23 cellular contexts compared by ENCODE assay signal in the genomic region with DNA sequence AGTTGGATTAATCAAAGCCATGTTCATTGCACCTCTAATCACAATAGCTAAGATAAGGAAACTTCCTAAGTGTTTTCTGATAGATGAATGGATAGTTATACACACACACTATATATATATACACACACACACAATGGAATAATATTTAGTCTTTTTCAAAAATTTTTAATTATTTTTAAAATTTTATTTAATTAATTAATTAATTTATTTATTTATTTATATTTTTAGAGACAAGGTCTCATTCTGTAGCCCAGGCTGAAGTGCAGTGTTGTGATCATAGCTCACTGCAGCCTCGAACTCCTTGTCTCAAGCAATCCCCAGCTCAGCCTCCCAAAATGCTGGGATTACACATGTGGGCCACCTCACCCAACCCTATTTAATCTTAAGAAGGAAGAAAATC.
DNase-seq lines count a peak whose midpoint lies in the region; ATAC-seq, FAIRE-seq and TF ChIP-seq lines count a peak whose summit lies in the region.
"Had no signal": no experiment of that assay in that cellular context is flagged by ENCODE, and none has a peak within 500 bp of the region (broad histone marks: within the 10 kb centered on the region; RNA-seq: fewer than 3 reads in every experiment).

No MANE protein-coding gene starts in this region.

- H2BK5ac ChIP-seq in H9 (ENCODE audit: insufficient read length, low read length) = no peak overlapping the region

- H3K4me1 Mint-ChIP-seq in WTC11 = 0 out of 2 replicates have a peak, but pooled peaks cover 6% of the 10 kb centered on the region
- H3K4me1 Mint-ChIP-seq in MCF 10A (ENCODE audit: insufficient read depth, unreplicated experiment) = peaks cover 8% of the 10 kb centered on the region
- peaks cover 4 to 7% of the 10 kb centered on the region in 2 experiments; a peak in 2 of 4 replicates for H3K4me1 Mint-ChIP-seq in H9
- H3K4me1 Mint-ChIP-seq: B cell had no signal

- H3K23me2 ChIP-seq in H9 (ENCODE audit: insufficient read length, low read depth, low read length, poor library complexity, severe bottlenecking) = no peaks in the 10 kb centered on the region

- no peak overlapping the region for H2BK20ac ChIP-seq in H9 (ENCODE audit: low read depth, low read length, poor library complexity, severe bottlenecking)

- no peak overlapping the region for H3K9ac ChIP-seq in H9 (ENCODE audit: extremely low read depth, insufficient read length, low read length)
- H3K9ac ChIP-seq: BLaER1 treated with 17β-estradiol and CSF1 and Interleukin-3, amounts not matched to agents 10 nM and 100 nM had no signal

- no peak overlapping the region for H2BK15ac ChIP-seq in H9 (ENCODE audit: low read depth, low read length)

- no peak overlapping the region for H3K23ac ChIP-seq in H9 (ENCODE audit: insufficient read length, low read depth, low read length)

- H3K79me1 ChIP-seq in H9 (ENCODE audit: insufficient read depth, low read depth, low read length, poor library complexity, severe bottlenecking) = no peaks in the 10 kb centered on the region

- H3K27ac ChIP-seq in HEK293 (ENCODE audit: extremely low read depth, low read depth, low read length) (no peak overlapping the region), H9 (ENCODE audit: insufficient read length, low read depth, low read length) (no peak overlapping the region), left lung (no peak overlapping the region)
- H3K27ac ChIP-seq: BLaER1 treated with 17β-estradiol and CSF1 and Interleukin-3, amounts not matched to agents 10 nM and 100 nM; C4-2B had no signal

- peaks cover 3% of the 10 kb centered on the region; the same call in 1 of the 2 replicates for H3K9me3 Mint-ChIP-seq in WTC11
- no peaks in the 10 kb centered on the region for H3K9me3 Mint-ChIP-seq in MCF 10A (ENCODE audit: unreplicated experiment)
- no peaks in the 10 kb centered on the region for H3K9me3 Mint-ChIP-seq in H9
- H3K9me3 Mint-ChIP-seq: CD4-positive, alpha-beta T cell; CD8-positive, alpha-beta T cell had no signal

- no peak overlapping the region for H4K8ac ChIP-seq in H9 (replicated peaks; ENCODE audit: insufficient read length, low read depth, low read length)

- no peaks in the 10 kb centered on the region for H4K20me1 ChIP-seq in H9 (ENCODE audit: control insufficient read depth, insufficient read depth, insufficient read length)
- H4K20me1 ChIP-seq: BLaER1 treated with 17β-estradiol and CSF1 and Interleukin-3, amounts not matched to agents 10 nM and 100 nM had no signal

- DNase-seq in WTC11 (ENCODE audit: low spot score) = no peak
- no peak for DNase-seq in frontal cortex (ENCODE audit: low spot score in 2 of 2)
- DNase-seq in MCF 10A (ENCODE audit: unreplicated experiment) = no peak
- DNase-seq in OCI-M1 (lab: John Stamatoyannopoulos, UW) = no peak
- no peak for DNase-seq in H9
- no peak for DNase-seq in left lung
- DNase-seq: 8988T; AML-193; Caco-2; Calu3; CD4-positive, alpha-beta T cell; CD8-positive, alpha-beta T cell; DMS79 treated with DMSO at 0.1 percent for 48 hours; GF-D8 had no signal

- no peak overlapping the region for H3K56ac ChIP-seq in H9 (ENCODE audit: insufficient read length, low read depth, low read length)

- no peak overlapping the region for H2BK12ac ChIP-seq in H9 (ENCODE audit: insufficient read length, low read depth, low read length)

- no TSS peak for BruUV-seq in MCF 10A (replicated peaks; lab: Mats Ljungman, UMichigan)

- CTCF ChIA-PET in HEK293 (lab: Yijun Ruan, JAX) = no interaction called here
- CTCF ChIA-PET in WTC11 (lab: Charles Lee) = no interaction called here
- CTCF ChIA-PET in MCF 10A (lab: Yijun Ruan, JAX) = no interaction called here

- H3K9me3 ChIP-seq in HEK293 (ENCODE audit: control insufficient read depth, insufficient read depth, low read depth, low read length) (no peaks in the 10 kb centered on the region), H9 (ENCODE audit: control insufficient read depth, low read depth, low read length) (no peaks in the 10 kb centered on the region), left lung (no peaks in the 10 kb centered on the region)
- H3K9me3 ChIP-seq: Caco-2 had no signal

- H2AK5ac ChIP-seq in H9 (ENCODE audit: insufficient read length, low read length) = no peak overlapping the region

- H4K5ac ChIP-seq in H9 (ENCODE audit: insufficient read length, low read depth, low read length) = no peak overlapping the region

- H3K79me2 ChIP-seq in H9 (ENCODE audit: insufficient read depth, low read length) = no peaks in the 10 kb centered on the region

- no peak overlapping the region for H2AFZ ChIP-seq in H9 (ENCODE audit: low read length)

- no peak overlapping the region for H2BK120ac ChIP-seq in H9 (ENCODE audit: low read depth, low read length, poor library complexity, severe bottlenecking)

- H3K27ac Mint-ChIP-seq in WTC11 (no peak overlapping the region), MCF 10A (ENCODE audit: low read depth, unreplicated experiment) (no peak overlapping the region), H9 (no peak overlapping the region)
- H3K27ac Mint-ChIP-seq: B cell; CD4-positive, alpha-beta T cell; CD8-positive, alpha-beta T cell had no signal

- intact Hi-C loops in MCF 10A (cut with micrococcal nuclease) = no loop called here
- intact Hi-C loops in left lung (cut with DNase I) = no loop called here

- H3K27me3 ChIP-seq in H9 (ENCODE audit: insufficient read depth, low read length) (no peaks in the 10 kb centered on the region; the same call in 1 of the 2 replicates), left lung (no peaks in the 10 kb centered on the region)

- no peak overlapping the region for H3K18ac ChIP-seq in H9 (ENCODE audit: insufficient read length, low read depth, low read length)

- no peak overlapping the region for H4K91ac ChIP-seq in H9 (ENCODE audit: insufficient read length, low read depth, low read length)

- no peak overlapping the region for H3K4ac ChIP-seq in H9 (ENCODE audit: low read depth, low read length)

- H3K4me3 Mint-ChIP-seq in WTC11 = no peak overlapping the region
- no peak overlapping the region for H3K4me3 Mint-ChIP-seq in MCF 10A (ENCODE audit: unreplicated experiment)
- H3K4me3 Mint-ChIP-seq in H9 = no peak overlapping the region
- H3K4me3 Mint-ChIP-seq: B cell; CD4-positive, alpha-beta T cell; CD8-positive, alpha-beta T cell had no signal

- no peak for ATAC-seq in WTC11
- no peak for ATAC-seq in left lung
- ATAC-seq: CD8-positive, alpha-beta T cell had no signal

- TF ChIP-seq CTCF in HEK293 (tag by site-specific recombination; IDR thresholded peaks at IDR 0.05) (no peak), WTC11 (IDR thresholded peaks at IDR 0.05) (no peak), MCF 10A (IDR thresholded peaks at IDR 0.05; ENCODE audit: unreplicated experiment) (no peak), H9 (conservative IDR thresholded peaks at IDR 0.05) (no peak), left lung (IDR thresholded peaks at IDR 0.05) (no peak)

- H3K27me3 Mint-ChIP-seq in WTC11 (ENCODE audit: low read depth) (peaks cover 29% of the 10 kb centered on the region), MCF 10A (ENCODE audit: insufficient read depth, unreplicated experiment) (no peaks in the 10 kb centered on the region), H9 (ENCODE audit: low read depth) (peaks cover 8% of the 10 kb centered on the region)
- H3K27me3 Mint-ChIP-seq: CD4-positive, alpha-beta T cell had no signal

- H3K36me3 Mint-ChIP-seq in WTC11 (no peaks in the 10 kb centered on the region), MCF 10A (ENCODE audit: insufficient read depth, unreplicated experiment) (no peaks in the 10 kb centered on the region), H9 (ENCODE audit: insufficient read depth in 1 of 3, low read depth in 3 of 3) (no peaks in the 10 kb centered on the region)
- H3K36me3 Mint-ChIP-seq: CD8-positive, alpha-beta T cell had no signal

- no peak overlapping the region for H3K14ac ChIP-seq in H9 (ENCODE audit: insufficient read depth, low read length)

- H3T11ph ChIP-seq in H9 (ENCODE audit: low read length) = no peak overlapping the region

- WGBS in H9 (ENCODE audit: extremely low coverage, insufficient read length, low lambda C conversion rate) = no CpG with 5 or more reads among the region's 1 CpG

- H3K4me2 ChIP-seq in H9 (ENCODE audit: insufficient read depth, insufficient read length, low read length) = no peak overlapping the region
- H3K4me2 ChIP-seq: BLaER1 treated with 17β-estradiol and CSF1 and Interleukin-3, amounts not matched to agents 10 nM and 100 nM had no signal

- H3K4me3 ChIP-seq in HEK293 (ENCODE audit: low read depth, low read length) (no peak overlapping the region), left lung (no peak overlapping the region)
- H3K4me3 ChIP-seq: BLaER1 treated with 17β-estradiol and CSF1 and Interleukin-3, amounts not matched to agents 10 nM and 100 nM had no signal

- POLR2A ChIA-PET in HEK293 (lab: Yijun Ruan, JAX) = no interaction called here
- POLR2A ChIA-PET in WTC11 (lab: Charles Lee) = no interaction called here
- POLR2A ChIA-PET in MCF 10A (lab: Yijun Ruan, JAX) = no interaction called here

- peak; percentile 8 for FAIRE-seq in frontal cortex (lab: Jason Lieb, UNC)
- FAIRE-seq: A204.1, D721Med, G401.6, GM12891, GM19239 had no signal

- H3K36me3 ChIP-seq in HEK293 (ENCODE audit: control insufficient read depth in 2 of 2, insufficient read depth in 1 of 2, low read length in 2 of 2) (no peaks in the 10 kb centered on the region), left lung (no peaks in the 10 kb centered on the region)
- H3K36me3 ChIP-seq: BLaER1 treated with 17β-estradiol and CSF1 and Interleukin-3, amounts not matched to agents 10 nM and 100 nM had no signal

- no peaks in the 10 kb centered on the region for H3K4me1 ChIP-seq in HEK293 (ENCODE audit: control insufficient read depth, insufficient read depth, low read length)
- H3K4me1 ChIP-seq in H9 (ENCODE audit: insufficient read depth, low read length) = no peaks in the 10 kb centered on the region
- no peaks in the 10 kb centered on the region for H3K4me1 ChIP-seq in left lung

TF ChIP-seq in HEK293, 187 proteins besides CTCF, POLR2A, EP300 and RAD21 (continues in another document):
- TF ChIP-seq ZNF335 (tag by site-specific recombination; conservative IDR thresholded peaks at IDR 0.05) (no peak), TCF7L2 (IDR thresholded peaks at IDR 0.05; ENCODE audit: borderline replicate concordance, low read depth, low read length) (no peak)

TF ChIP-seq in WTC11, 78 proteins besides CTCF, POLR2A, EP300 and RAD21 (continues in another document):
- TF ChIP-seq, protein P1, sequence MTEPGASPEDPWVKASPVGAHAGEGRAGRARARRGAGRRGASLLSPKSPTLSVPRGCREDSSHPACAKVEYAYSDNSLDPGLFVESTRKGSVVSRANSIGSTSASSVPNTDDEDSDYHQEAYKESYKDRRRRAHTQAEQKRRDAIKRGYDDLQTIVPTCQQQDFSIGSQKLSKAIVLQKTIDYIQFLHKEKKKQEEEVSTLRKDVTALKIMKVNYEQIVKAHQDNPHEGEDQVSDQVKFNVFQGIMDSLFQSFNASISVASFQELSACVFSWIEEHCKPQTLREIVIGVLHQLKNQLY (CRISPR knock-in tag; IDR thresholded peaks at IDR 0.05) = no peak
- TF ChIP-seq HMGA2 (CRISPR knock-in tag; IDR thresholded peaks at IDR 0.05) = peak; percentile 74
